Comparison of ENCODE assay signal across 8 cellular contexts in genomic region chr14:75279153-75279738, GRCh38. TPM values are rescaled to one million over a fixed set of nuclear protein-coding genes. Genes with fewer than 3 reads are reported as not detected.
DNase-seq lines count a peak whose midpoint lies in the region; ATAC-seq and TF ChIP-seq lines count a peak whose summit lies in the region.

No MANE protein-coding gene starts in this region.

- DNase-seq in ELR (ENCODE audit: low read depth) (peak; percentile 69), IMR-90 (peak; percentile 83), T follicular helper cell (ENCODE audit: low read depth) (peak; percentile 41), sigmoid colon (peak; percentile 94)

- H3K9me1 ChIP-seq in IMR-90 (ENCODE audit: insufficient read depth, low read length): no peaks in the 10 kb centered on the region

- no peaks in the 10 kb centered on the region for H3K27me3 ChIP-seq in IMR-90 (ENCODE audit: control insufficient read depth, insufficient read depth, low read length)
- no peaks in the 10 kb centered on the region for H3K27me3 ChIP-seq in sigmoid colon

- in situ Hi-C loops in IMR-90 (cut with MboI; ENCODE audit: low sequenced_read_pairs): loop anchor here (25.0 kb wide), 1 partner anchor 1758 kb away; the partner anchor contains the start of gene IRF2BPL

- peak overlapping the region; percentile 92 for H3K4me2 ChIP-seq in IMR-90 (ENCODE audit: low read depth, low read length)

- WGBS in IMR-90 (ENCODE audit: extremely low coverage in 2 of 2, insufficient read length in 1 of 2), 2 experiments: 1% methylated on average over 12 of the region's 38 CpGs; no CpG with 5 or more reads in 1 of the 2 experiments
- 1% methylated on average over 38 of the region's 38 CpGs for WGBS in sigmoid colon, 2 donors

- H4K5ac ChIP-seq in IMR-90 (ENCODE audit: low read depth, low read length): no peak overlapping the region

- peak overlapping the region; percentile 19 for H2BK5ac ChIP-seq in IMR-90 (ENCODE audit: low read depth, low read length, poor library complexity, severe bottlenecking)

- H3K56ac ChIP-seq in IMR-90 (ENCODE audit: extremely low read depth, insufficient read depth, low read length): no peak overlapping the region

- H3K4ac ChIP-seq in IMR-90 (ENCODE audit: low read depth, low read length): 0 out of 2 replicates have a peak overlapping the region, but pooled peaks have one; percentile 11

- no peak overlapping the region for H2AK9ac ChIP-seq in IMR-90 (replicated peaks; ENCODE audit: low read depth, low read length, poor library complexity)

- peak overlapping the region; percentile 10; the same call in 1 of the 2 replicates for H3K18ac ChIP-seq in IMR-90 (ENCODE audit: low read depth, low read length)

- peaks cover 52% of the 10 kb centered on the region for H3K4me1 Mint-ChIP-seq in brain

- peak; percentile 75 to 97 (median 92) for TF ChIP-seq EP300 in sigmoid colon (IDR thresholded peaks at IDR 0.05)

- peak overlapping the region; percentile 65 for H3K27ac ChIP-seq in IMR-90 (ENCODE audit: insufficient read depth, low read length)
- H3K27ac ChIP-seq in sigmoid colon: peak overlapping the region; percentile 99 to 100 (median 100)

- peak overlapping the region; percentile 56 for H3K9ac ChIP-seq in IMR-90 (ENCODE audit: low read depth, low read length)

- H3K36me3 ChIP-seq in IMR-90 (ENCODE audit: control insufficient read depth, insufficient read depth, low read length) (peaks cover 9% of the 10 kb centered on the region), sigmoid colon (peaks cover 0 to 20% (median 8%) of the 10 kb centered on the region in 4 donors)

- no peak overlapping the region; the same call in 1 of the 2 replicates for H4K91ac ChIP-seq in IMR-90 (ENCODE audit: insufficient read depth, low read depth, low read length)

- TF ChIP-seq RAD21 in IMR-90 (IDR thresholded peaks at IDR 0.05; ENCODE audit: low read length): no peak

- H4K8ac ChIP-seq in IMR-90 (ENCODE audit: low read depth in 2 of 2, low read length in 2 of 2): no peak overlapping the region

- H2AK5ac ChIP-seq in IMR-90 (ENCODE audit: low read depth, low read length): 0 out of 2 replicates have a peak overlapping the region, but pooled peaks have one; percentile 13

- peak overlapping the region; percentile 98 for H2AFZ ChIP-seq in IMR-90 (replicated peaks; ENCODE audit: low read length, poor library complexity)

- BruUV-seq in IMR-90 (replicated peaks; lab: Mats Ljungman, UMichigan): no TSS peak

- POLR2A ChIA-PET in IMR-90 (lab: Charles Lee; ENCODE audit: unreplicated experiment): interaction anchor here (1.0 kb wide), 1 partner anchor 12 kb away, joined by 4 read pairs; no protein-coding TSS in a partner anchor

- intact Hi-C loops in IMR-90 (cut with micrococcal nuclease): loop anchor here (2.0 to 5.0 kb wide), 3 partner anchors 16 to 132 kb away; partner anchors contain the start of gene TMED10
- intact Hi-C loops in sigmoid colon (cut with DNase I): loop anchor here (5.0 to 10.0 kb wide), 3 partner anchors 42 to 1756 kb away; partner anchors contain the start of gene TMED10

- no peak overlapping the region for H2BK15ac ChIP-seq in IMR-90 (ENCODE audit: low read depth, low read length)

- peak overlapping the region; percentile 84 for H3K23ac ChIP-seq in IMR-90 (ENCODE audit: low read depth, low read length)

- H4K20me1 ChIP-seq in IMR-90 (ENCODE audit: insufficient read depth, low read length): peaks cover 20% of the 10 kb centered on the region

- TF ChIP-seq CTCF in IMR-90 (conservative IDR thresholded peaks at IDR 0.05; ENCODE audit: low read depth, low read length) (no peak), brain (conservative IDR thresholded peaks at IDR 0.05) (no peak), sigmoid colon (IDR thresholded peaks at IDR 0.05) (no peak)

- H3K36me3 Mint-ChIP-seq in brain: peaks cover 31% of the 10 kb centered on the region

- no peaks in the 10 kb centered on the region for H3K9me3 ChIP-seq in IMR-90 (ENCODE audit: control insufficient read depth, insufficient read depth, low read length)
- no peaks in the 10 kb centered on the region for H3K9me3 ChIP-seq in iPS-18c (ENCODE audit: control insufficient read depth, insufficient read depth, low read length)
- no peaks in the 10 kb centered on the region for H3K9me3 ChIP-seq in sigmoid colon

- peaks cover 53% of the 10 kb centered on the region for H3K27me3 Mint-ChIP-seq in brain

- no peak overlapping the region for H2BK120ac ChIP-seq in IMR-90 (ENCODE audit: low read depth, low read length)

- peak overlapping the region; percentile 56 for H3K14ac ChIP-seq in IMR-90 (replicated peaks; ENCODE audit: low read depth, low read length)

- no peak overlapping the region for H2BK20ac ChIP-seq in IMR-90 (ENCODE audit: low read depth, low read length)

- TF ChIP-seq POLR2A in IMR-90 (IDR thresholded peaks at IDR 0.05; ENCODE audit: low read depth, low read length) (peak; percentile 98), sigmoid colon (IDR thresholded peaks at IDR 0.05) (no peak)

- dilution Hi-C loops in IMR-90 (cut with HindIII; ENCODE audit: low sequenced_read_pairs, unreplicated experiment): no loop called here

- H3K4me3 ChIP-seq in IMR-90 (ENCODE audit: insufficient read depth, low read depth, low read length) (peak overlapping the region; percentile 83), iPS-18c (ENCODE audit: insufficient read depth, low read depth, low read length) (peak overlapping the region; percentile 63), sigmoid colon (peak overlapping the region; percentile 57 to 83 (median 68))

- peaks cover 11% of the 10 kb centered on the region for H3K4me1 ChIP-seq in IMR-90 (ENCODE audit: control insufficient read depth, insufficient read depth, low read length)
- H3K4me1 ChIP-seq in sigmoid colon: peaks cover 0 to 44% (median 36%) of the 10 kb centered on the region in 4 donors

- CTCF ChIA-PET in IMR-90 (lab: Yijun Ruan, JAX): no interaction called here

- H3K9me3 Mint-ChIP-seq in brain: peaks cover 0 to 13% (median 0%) of the 10 kb centered on the region in 5 experiments

- peak; percentile 13 for ATAC-seq in IMR-90 (ENCODE audit: low read depth)
- no peak for ATAC-seq in GM19467 (IDR thresholded peaks at IDR 0.05; ENCODE audit: unreplicated experiment)
- ATAC-seq in HG02610 (IDR thresholded peaks at IDR 0.05; ENCODE audit: unreplicated experiment): no peak

- peak overlapping the region; percentile 95 to 98 (median 96) for H3K4me3 Mint-ChIP-seq in brain

- H3K79me1 ChIP-seq in IMR-90 (ENCODE audit: low read depth in 1 of 2, low read length in 2 of 2): peaks cover 12 to 30% of the 10 kb centered on the region in 2 experiments

- H3K27ac Mint-ChIP-seq in brain: peak overlapping the region; percentile 95 to 100 (median 99)

TF ChIP-seq in IMR-90, 13 proteins besides CTCF, POLR2A, EP300 and RAD21:
- TF ChIP-seq MAFK (IDR thresholded peaks at IDR 0.05; ENCODE audit: low read depth, low read length) (no peak), CHD1 (IDR thresholded peaks at IDR 0.05; ENCODE audit: low read depth, low read length) (peak; percentile 99)

RNA-seq across cellular contexts. Expression of gene FOS, which starts 0.6 kb away (rescaled TPM):
- 53.6 and 86.7 TPM in 2 replicates for total RNA-seq in IMR-90 (2012; rRNA removed)
- polyA plus RNA-seq in IMR-90 (2012; rRNA removed): 171 and 406 TPM in 2 replicates
- 405 and 665 TPM in 2 replicates for polyA plus RNA-seq in IMR-90 (2012; cell fraction: cytosol; rRNA removed)
- polyA plus RNA-seq in IMR-90 (2012; cell fraction: nucleus; rRNA removed; ENCODE audit: low replicate concordance): 1,840 and 2,271 TPM in 2 replicates
- 9.4 TPM for polyA plus RNA-seq in brain (ENCODE audit: insufficient read depth, low read depth, low replicate concordance)
- total RNA-seq in sigmoid colon: 1,000 to 10,000 TPM in 1 of 4 donors, 100 to 1,000 TPM in 3; 172 to 1,048 (median 650) TPM
- 100 to 1,000 TPM; 108 to 374 (median 306) TPM for polyA plus RNA-seq in sigmoid colon

Comparison
In these comparisons a context has a peak if more than half of its experiments do, and no peak if none do; other contexts are left out.
1. DNase-seq: peak in every context shown above with its lines; median percentile 94 in sigmoid colon; 83 in IMR-90; 69 in ELR; 41 in T follicular helper cell.
2. RNA of gene FOS, which starts 0.6 kb away (polyA plus RNA-seq): 108 to 374 TPM in sigmoid colon and 171 to 2,271 TPM in IMR-90; 9.4 TPM in brain (single experiment); every median in the first group is over 10 times any median in the second.
3. Peak in every context shown above with its lines, with median percentiles within 50 percentile points of each other: H3K4me3 ChIP-seq.